ENCODE assay signal across 23 cellular contexts in the genomic region with DNA sequence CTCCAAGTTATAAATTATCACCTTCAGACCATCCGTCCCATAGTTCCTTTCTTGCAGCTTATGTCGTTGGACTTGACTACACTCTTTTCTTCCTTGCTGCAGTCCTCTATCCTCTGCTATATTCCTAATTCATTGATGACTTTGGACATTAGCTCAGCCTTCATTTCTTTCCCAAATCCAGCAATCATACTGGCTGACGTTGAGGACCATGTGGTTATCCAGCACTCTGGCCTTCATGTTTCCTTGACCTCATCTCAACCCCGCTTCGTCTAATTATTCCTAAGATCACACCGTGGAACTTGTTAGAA. TPM values are rescaled to one million over a fixed set of nuclear protein-coding genes. Genes with fewer than 3 reads are reported as not detected.
A peak's percentile ranks its signal among the peaks of the same experiment; 100 is the strongest.
DNase-seq lines count a peak whose midpoint lies in the region; ATAC-seq, FAIRE-seq and TF ChIP-seq lines count a peak whose summit lies in the region.
"Had no signal": no experiment of that assay in that cellular context is flagged by ENCODE, and none has a peak within 500 bp of the region (broad histone marks: within the 10 kb centered on the region; RNA-seq: fewer than 3 reads in every experiment).

No MANE protein-coding gene starts in this region.

- intact Hi-C loops in HepG2 (cut with micrococcal nuclease; ENCODE audit: unreplicated experiment) (no loop called here), right lobe of liver (cut with DNase I) (no loop called here)
- intact Hi-C loops in activated T-helper 1 cell treated with anti-CD3 and anti-CD28 coated beads, Interleukin-12 subunit alpha, Interleukin-12 subunit beta, Interleukin-2, Interleukin-4 antibody, amounts not matched to agents 30 ng/mL and 10 ng/mL and 1 ng/mL, durations not matched to agents 14 hours and 24 hours and 36 hours (cut with micrococcal nuclease): no loop called here

- TF ChIP-seq POLR2A in HepG2 (IDR thresholded peaks at IDR 0.05; ENCODE audit: insufficient read depth in 1 of 2, low read depth in 2 of 2, low read length in 2 of 2): 0 out of 4 replicates have a peak, but pooled peaks of 1 of the 2 experiments have one; percentile 8
- TF ChIP-seq POLR2A in right lobe of liver (IDR thresholded peaks at IDR 0.05): no peak

- H3K9me3 Mint-ChIP-seq in activated T-helper 1 cell treated with anti-CD3 and anti-CD28 coated beads, Interleukin-12 subunit alpha, Interleukin-12 subunit beta, Interleukin-2, Interleukin-4 antibody, amounts not matched to agents 30 ng/mL and 10 ng/mL and 1 ng/mL, durations not matched to agents 14 hours and 24 hours and 36 hours: no peaks in the 10 kb centered on the region
- H3K9me3 Mint-ChIP-seq in nephron: no peaks in the 10 kb centered on the region

- TF ChIP-seq EP300 in HepG2 (IDR thresholded peaks at IDR 0.05; ENCODE audit: low read depth in 2 of 2, low read length in 2 of 2): no peak
- no peak for TF ChIP-seq EP300 in HepG2 (CRISPR knock-in tag; IDR thresholded peaks at IDR 0.05; ENCODE audit: borderline replicate concordance)

- no peak for TF ChIP-seq CTCF in HepG2 (CRISPR knock-in tag; IDR thresholded peaks at IDR 0.05)
- TF ChIP-seq CTCF in right lobe of liver (IDR thresholded peaks at IDR 0.05): no peak
- TF ChIP-seq CTCF in nephron (IDR thresholded peaks at IDR 0.05; ENCODE audit: unreplicated experiment in 3 of 3): no peak

- H3K27ac Mint-ChIP-seq in activated T-helper 1 cell treated with anti-CD3 and anti-CD28 coated beads, Interleukin-12 subunit alpha, Interleukin-12 subunit beta, Interleukin-2, Interleukin-4 antibody, amounts not matched to agents 30 ng/mL and 10 ng/mL and 1 ng/mL, durations not matched to agents 14 hours and 24 hours and 36 hours: peak overlapping the region; percentile 7
- peak overlapping the region in 2 of 3 experiments; percentile 8 to 37 for H3K27ac Mint-ChIP-seq in nephron

- no peak overlapping the region for H3K27ac ChIP-seq in HepG2 (ENCODE audit: extremely low read length, insufficient read depth, low read length)
- no peak overlapping the region for H3K27ac ChIP-seq in right lobe of liver
- H3K27ac ChIP-seq: C4-2B had no signal

- ATAC-seq in HepG2 (no peak), right lobe of liver (no peak), GM18861 (IDR thresholded peaks at IDR 0.05; ENCODE audit: unreplicated experiment) (no peak)

- no TSS peak for BruUV-seq in HepG2 (replicated peaks; lab: Mats Ljungman, UMichigan)

- H3K4me3 Mint-ChIP-seq in activated T-helper 1 cell treated with anti-CD3 and anti-CD28 coated beads, Interleukin-12 subunit alpha, Interleukin-12 subunit beta, Interleukin-2, Interleukin-4 antibody, amounts not matched to agents 30 ng/mL and 10 ng/mL and 1 ng/mL, durations not matched to agents 14 hours and 24 hours and 36 hours: no peak overlapping the region
- H3K4me3 Mint-ChIP-seq in nephron: no peak overlapping the region
- H3K4me3 Mint-ChIP-seq: B cell had no signal

- no peaks in the 10 kb centered on the region for H4K20me1 ChIP-seq in HepG2 (ENCODE audit: insufficient read depth, low read length)

- no peaks in the 10 kb centered on the region for H3K4me1 Mint-ChIP-seq in activated T-helper 1 cell treated with anti-CD3 and anti-CD28 coated beads, Interleukin-12 subunit alpha, Interleukin-12 subunit beta, Interleukin-2, Interleukin-4 antibody, amounts not matched to agents 30 ng/mL and 10 ng/mL and 1 ng/mL, durations not matched to agents 14 hours and 24 hours and 36 hours (ENCODE audit: low read depth)
- peaks cover 4% of the 10 kb centered on the region for H3K4me1 Mint-ChIP-seq in nephron
- H3K4me1 Mint-ChIP-seq: B cell had no signal

- FAIRE-seq in HepG2 (lab: Jason Lieb, UNC): no peak
- FAIRE-seq: H54 had no signal

- H3K36me3 ChIP-seq in HepG2 (replicated peaks in 1 of 2; ENCODE audit: control insufficient read depth in 1 of 2, insufficient read depth in 2 of 2, low read length in 2 of 2): peaks cover 27 to 89% of the 10 kb centered on the region in 2 experiments
- peaks cover 0 to 4% (median 2%) of the 10 kb centered on the region in 4 donors for H3K36me3 ChIP-seq in right lobe of liver

- DNase-seq in HepG2 (ENCODE audit: low spot score) (no peak), right lobe of liver (no peak), NOMO-1 treated with dmso at 0.1 percent for 144 hours (lab: John Stamatoyannopoulos, UW; ENCODE audit: unreplicated experiment) (no peak), T-helper 1 cell (no peak)
- DNase-seq in activated T-helper 1 cell treated with anti-CD3 and anti-CD28 coated beads, Interleukin-12 subunit alpha, Interleukin-12 subunit beta, Interleukin-2, Interleukin-4 antibody, amounts not matched to agents 30 ng/mL and 10 ng/mL and 1 ng/mL, durations not matched to agents 14 hours and 24 hours and 36 hours (ENCODE audit: low spot score): no peak
- DNase-seq: Calu3, DMS79 treated with DMSO at 0.1 percent for 48 hours, GF-D8, KBM-7, MV-4-11, NCI-H1105, NCI-H1436 treated with DMSO at 0.1 percent for 48 hours, NCI-H187 treated with DMSO at 0.1 percent for 48 hours, NCI-H446, NCI-H524 treated with DMSO at 0.1 percent for 48 hours, NCI-H774, PC-3, SK-N-SH had no signal

- no peak overlapping the region for H3K4me2 ChIP-seq in HepG2 (ENCODE audit: low read depth, low read length)
- H3K4me2 ChIP-seq: SK-N-SH had no signal

- no peak overlapping the region for H3K9ac ChIP-seq in HepG2 (ENCODE audit: insufficient read depth, low read depth, low read length)
- H3K9ac ChIP-seq: SK-N-SH had no signal

- WGBS in HepG2 (ENCODE audit: low lambda C conversion rate): 98% methylated on average over 6 of the region's 6 CpGs
- WGBS in right lobe of liver (ENCODE audit: insufficient coverage, low coverage, low lambda C conversion rate, missing lambda C conversion rate): 89% methylated on average over 6 of the region's 6 CpGs

- H3K9me3 ChIP-seq in HepG2 (ENCODE audit: low read length) (no peaks in the 10 kb centered on the region), right lobe of liver (no peaks in the 10 kb centered on the region)
- H3K9me3 ChIP-seq: SK-N-SH had no signal

- H3K27me3 ChIP-seq in HepG2 (ENCODE audit: control insufficient read depth in 1 of 2, insufficient read depth in 2 of 2, low read length in 2 of 2) (no peaks in the 10 kb centered on the region), right lobe of liver (no peaks in the 10 kb centered on the region)

- POLR2A ChIA-PET in HepG2 (lab: Yijun Ruan, JAX): interaction anchor here (2.0 kb wide), 1 partner anchor 29 kb away, joined by 5 read pairs; the partner anchor contains the start of genes LRRC41 and UQCRH

- in situ Hi-C loops in HepG2 (cut with HindIII; ENCODE audit: extremely low pct_ligation_motif_present, low pct_unique_long_range_greater_than_20kb): no loop called here

- peaks cover 7% of the 10 kb centered on the region for H3K4me1 ChIP-seq in HepG2 (ENCODE audit: insufficient read depth, low read length)
- H3K4me1 ChIP-seq in right lobe of liver: no peaks in the 10 kb centered on the region

- H3K27me3 Mint-ChIP-seq in activated T-helper 1 cell treated with anti-CD3 and anti-CD28 coated beads, Interleukin-12 subunit alpha, Interleukin-12 subunit beta, Interleukin-2, Interleukin-4 antibody, amounts not matched to agents 30 ng/mL and 10 ng/mL and 1 ng/mL, durations not matched to agents 14 hours and 24 hours and 36 hours (ENCODE audit: insufficient read depth): no peaks in the 10 kb centered on the region
- no peaks in the 10 kb centered on the region for H3K27me3 Mint-ChIP-seq in nephron (ENCODE audit: low read depth)
- H3K27me3 Mint-ChIP-seq: B cell had no signal

- H2AFZ ChIP-seq in HepG2 (ENCODE audit: low read length): no peak overlapping the region

- no peaks in the 10 kb centered on the region for H3K79me2 ChIP-seq in HepG2 (ENCODE audit: insufficient read depth, low read length)

- peaks cover 35% of the 10 kb centered on the region for H3K36me3 Mint-ChIP-seq in activated T-helper 1 cell treated with anti-CD3 and anti-CD28 coated beads, Interleukin-12 subunit alpha, Interleukin-12 subunit beta, Interleukin-2, Interleukin-4 antibody, amounts not matched to agents 30 ng/mL and 10 ng/mL and 1 ng/mL, durations not matched to agents 14 hours and 24 hours and 36 hours (ENCODE audit: low read depth)
- H3K36me3 Mint-ChIP-seq in nephron (ENCODE audit: low read depth): peaks cover 67% of the 10 kb centered on the region

- CTCF ChIA-PET in HepG2 (lab: Yijun Ruan, JAX; ENCODE audit: low intra/inter-chr PET ratio, low total read pairs): no interaction called here

- no peak for TF ChIP-seq RAD21 in HepG2 (CRISPR knock-in tag; IDR thresholded peaks at IDR 0.05)

- H3K4me3 ChIP-seq in HepG2 (replicated peaks in 1 of 3; ENCODE audit: insufficient read depth in 1 of 3, low read depth in 2 of 3, low read length in 3 of 3) (no peak overlapping the region), right lobe of liver (no peak overlapping the region)

RNA-seq across cellular contexts. Expression of gene RAD54L, which starts 27.4 kb away (rescaled TPM):
- 30.0 and 30.1 TPM in 2 replicates for total RNA-seq in HepG2 (2016; rRNA removed; fragmentation: Illumina TruSeq; extraction: Trizol)
- total RNA-seq in HepG2 (2016; cell fraction: cytosol; rRNA removed; fragmentation: Illumina TruSeq; extraction: Trizol; ENCODE audit: low read depth): 6.0 and 6.4 TPM in 2 replicates
- total RNA-seq in HepG2 (2016; cell fraction: insoluble cytoplasmic fraction; rRNA removed; fragmentation: Illumina TruSeq; extraction: Trizol): 25.4 and 26.8 TPM in 2 replicates
- total RNA-seq in HepG2 (2016; cell fraction: membrane; rRNA removed; fragmentation: Illumina TruSeq; extraction: Trizol): 16.3 and 17.5 TPM in 2 replicates
- total RNA-seq in HepG2 (2016; cell fraction: nucleus; rRNA removed; fragmentation: Illumina TruSeq; extraction: Trizol): 30.2 and 34.5 TPM in 2 replicates
- 8.1 and 10.2 TPM in 2 replicates for polyA plus RNA-seq in HepG2 (2011; rRNA removed)
- 3.9 and 7.1 TPM in 2 replicates for polyA plus RNA-seq in HepG2 (2011; cell fraction: cytosol; rRNA removed)
- polyA plus RNA-seq in HepG2 (2011; cell fraction: nucleus; rRNA removed): 30.4 and 45.7 TPM in 2 replicates
- 4.8 and 8.9 TPM in 2 replicates for polyA plus RNA-seq in HepG2 (2012)
- polyA plus RNA-seq in HepG2 (2016; cell fraction: cytosol; fragmentation: Illumina TruSeq; extraction: Trizol; ENCODE audit: low read depth): 3.8 TPM in 2 replicates
- polyA plus RNA-seq in HepG2 (2016; cell fraction: insoluble cytoplasmic fraction; fragmentation: Illumina TruSeq; extraction: Trizol; ENCODE audit: low read depth): 26.5 and 31.7 TPM in 2 replicates
- polyA plus RNA-seq in HepG2 (2016; cell fraction: membrane; fragmentation: Illumina TruSeq; extraction: Trizol; ENCODE audit: low read depth): 6.5 and 9.4 TPM in 2 replicates
- 84.2 and 90.7 TPM in 2 replicates for polyA plus RNA-seq in HepG2 (2016; cell fraction: nucleus; fragmentation: Illumina TruSeq; extraction: Trizol; ENCODE audit: insufficient read depth, low read depth)
- polyA minus RNA-seq in HepG2 (2011; rRNA and poly(A)+ RNA removed; ENCODE audit: low replicate concordance): 10.8 and 28.0 TPM in 2 replicates
- 5.3 and 6.1 TPM in 2 replicates for polyA minus RNA-seq in HepG2 (2011; cell fraction: cytosol; rRNA and poly(A)+ RNA removed)
- polyA minus RNA-seq in HepG2 (2011; cell fraction: nucleus; rRNA and poly(A)+ RNA removed): 8.3 and 15.1 TPM in 2 replicates
- total RNA-seq in right lobe of liver: 1 to 10 TPM in 1 of 6 experiments, under 1 TPM in 5; 0.27 to 2.5 (median 0.70) TPM
- total RNA-seq in activated T-helper 1 cell treated with anti-CD3 and anti-CD28 coated beads, Interleukin-12 subunit alpha, Interleukin-12 subunit beta, Interleukin-2, Interleukin-4 antibody, amounts not matched to agents 30 ng/mL and 10 ng/mL and 1 ng/mL, durations not matched to agents 14 hours and 24 hours and 36 hours: 49.7 and 50.2 TPM in 2 replicates

RNA-seq across cellular contexts. Expression of gene LRRC41, which starts 28.4 kb away (rescaled TPM):
- total RNA-seq in HepG2 (2016; rRNA removed; fragmentation: Illumina TruSeq; extraction: Trizol) (51.9 and 53.6 TPM in 2 replicates), right lobe of liver (10 to 100 TPM; 24.4 to 37.0 (median 29.0) TPM)
- total RNA-seq in HepG2 (2016; cell fraction: cytosol; rRNA removed; fragmentation: Illumina TruSeq; extraction: Trizol; ENCODE audit: low read depth): 8.7 and 10.1 TPM in 2 replicates
- 44.9 and 54.0 TPM in 2 replicates for total RNA-seq in HepG2 (2016; cell fraction: insoluble cytoplasmic fraction; rRNA removed; fragmentation: Illumina TruSeq; extraction: Trizol)
- 22.7 and 23.9 TPM in 2 replicates for total RNA-seq in HepG2 (2016; cell fraction: membrane; rRNA removed; fragmentation: Illumina TruSeq; extraction: Trizol)
- total RNA-seq in HepG2 (2016; cell fraction: nucleus; rRNA removed; fragmentation: Illumina TruSeq; extraction: Trizol): 37.9 and 43.3 TPM in 2 replicates
- 48.1 and 64.1 TPM in 2 replicates for polyA plus RNA-seq in HepG2 (2011; rRNA removed)
- polyA plus RNA-seq in HepG2 (2011; cell fraction: cytosol; rRNA removed): 44.5 and 50.8 TPM in 2 replicates
- 63.0 and 69.0 TPM in 2 replicates for polyA plus RNA-seq in HepG2 (2011; cell fraction: nucleus; rRNA removed)
- polyA plus RNA-seq in HepG2 (2012): 28.1 and 28.9 TPM in 2 replicates
- 5.9 and 6.3 TPM in 2 replicates for polyA plus RNA-seq in HepG2 (2016; cell fraction: cytosol; fragmentation: Illumina TruSeq; extraction: Trizol; ENCODE audit: low read depth)
- 40.8 and 53.0 TPM in 2 replicates for polyA plus RNA-seq in HepG2 (2016; cell fraction: insoluble cytoplasmic fraction; fragmentation: Illumina TruSeq; extraction: Trizol; ENCODE audit: low read depth)
- 13.1 and 15.2 TPM in 2 replicates for polyA plus RNA-seq in HepG2 (2016; cell fraction: membrane; fragmentation: Illumina TruSeq; extraction: Trizol; ENCODE audit: low read depth)
- 60.2 and 64.7 TPM in 2 replicates for polyA plus RNA-seq in HepG2 (2016; cell fraction: nucleus; fragmentation: Illumina TruSeq; extraction: Trizol; ENCODE audit: insufficient read depth, low read depth)
- polyA minus RNA-seq in HepG2 (2011; rRNA and poly(A)+ RNA removed; ENCODE audit: low replicate concordance): 54.6 and 133 TPM in 2 replicates
- polyA minus RNA-seq in HepG2 (2011; cell fraction: cytosol; rRNA and poly(A)+ RNA removed): 44.0 and 45.3 TPM in 2 replicates
- polyA minus RNA-seq in HepG2 (2011; cell fraction: nucleus; rRNA and poly(A)+ RNA removed): 36.3 and 42.6 TPM in 2 replicates
- 62.1 and 62.6 TPM in 2 replicates for total RNA-seq in activated T-helper 1 cell treated with anti-CD3 and anti-CD28 coated beads, Interleukin-12 subunit alpha, Interleukin-12 subunit beta, Interleukin-2, Interleukin-4 antibody, amounts not matched to agents 30 ng/mL and 10 ng/mL and 1 ng/mL, durations not matched to agents 14 hours and 24 hours and 36 hours

RNA-seq across cellular contexts. Expression of gene UQCRH, which starts 28.5 kb away (rescaled TPM):
- total RNA-seq in HepG2 (2016; rRNA removed; fragmentation: Illumina TruSeq; extraction: Trizol) (556 and 776 TPM in 2 replicates), right lobe of liver (100 to 1,000 TPM in 2 of 6 experiments, 10 to 100 TPM in 4; 71.6 to 244 (median 90.4) TPM)
- total RNA-seq in HepG2 (2016; cell fraction: cytosol; rRNA removed; fragmentation: Illumina TruSeq; extraction: Trizol; ENCODE audit: low read depth): 326 and 342 TPM in 2 replicates
- total RNA-seq in HepG2 (2016; cell fraction: insoluble cytoplasmic fraction; rRNA removed; fragmentation: Illumina TruSeq; extraction: Trizol): 557 and 814 TPM in 2 replicates
- total RNA-seq in HepG2 (2016; cell fraction: membrane; rRNA removed; fragmentation: Illumina TruSeq; extraction: Trizol): 684 and 739 TPM in 2 replicates
- 202 and 207 TPM in 2 replicates for total RNA-seq in HepG2 (2016; cell fraction: nucleus; rRNA removed; fragmentation: Illumina TruSeq; extraction: Trizol)
- polyA plus RNA-seq in HepG2 (2011; rRNA removed): 389 and 548 TPM in 2 replicates
- 498 and 858 TPM in 2 replicates for polyA plus RNA-seq in HepG2 (2011; cell fraction: cytosol; rRNA removed)
- 97.1 and 129 TPM in 2 replicates for polyA plus RNA-seq in HepG2 (2011; cell fraction: nucleus; rRNA removed)
- 542 and 600 TPM in 2 replicates for polyA plus RNA-seq in HepG2 (2012)
- polyA plus RNA-seq in HepG2 (2016; cell fraction: cytosol; fragmentation: Illumina TruSeq; extraction: Trizol; ENCODE audit: low read depth): 372 and 389 TPM in 2 replicates
- polyA plus RNA-seq in HepG2 (2016; cell fraction: insoluble cytoplasmic fraction; fragmentation: Illumina TruSeq; extraction: Trizol; ENCODE audit: low read depth): 673 and 752 TPM in 2 replicates
- 615 and 634 TPM in 2 replicates for polyA plus RNA-seq in HepG2 (2016; cell fraction: membrane; fragmentation: Illumina TruSeq; extraction: Trizol; ENCODE audit: low read depth)
- polyA plus RNA-seq in HepG2 (2016; cell fraction: nucleus; fragmentation: Illumina TruSeq; extraction: Trizol; ENCODE audit: insufficient read depth, low read depth): 308 and 323 TPM in 2 replicates
- polyA minus RNA-seq in HepG2 (2011; rRNA and poly(A)+ RNA removed; ENCODE audit: low replicate concordance): 40.3 and 86.2 TPM in 2 replicates
- 75.1 and 87.3 TPM in 2 replicates for polyA minus RNA-seq in HepG2 (2011; cell fraction: cytosol; rRNA and poly(A)+ RNA removed)
- polyA minus RNA-seq in HepG2 (2011; cell fraction: nucleus; rRNA and poly(A)+ RNA removed): 50.6 and 82.3 TPM in 2 replicates
- total RNA-seq in activated T-helper 1 cell treated with anti-CD3 and anti-CD28 coated beads, Interleukin-12 subunit alpha, Interleukin-12 subunit beta, Interleukin-2, Interleukin-4 antibody, amounts not matched to agents 30 ng/mL and 10 ng/mL and 1 ng/mL, durations not matched to agents 14 hours and 24 hours and 36 hours: 258 and 268 TPM in 2 replicates
